ENCODE assay signal across 21 cellular contexts in genomic region chr1:91567583-91567982, GRCh38.
"Had no signal": no experiment of that assay in that cellular context is flagged by ENCODE, and none has a peak within 500 bp of the region (broad histone marks: within the 10 kb centered on the region; RNA-seq: fewer than 3 reads in every experiment).

No MANE protein-coding gene starts in this region.

- H2AFZ ChIP-seq: hepatocyte had no signal

- DNase-seq: cerebellar nuclear complex; colonic mucosa; dermis blood vessel endothelial cell; erythroblast; foreskin fibroblast; head of caudate nucleus; kidney; left colon; left ventricle myocardium superior; naive thymus-derived CD8-positive, alpha-beta T cell; nucleus accumbens; right cardiac atrium; small intestine; stimulated activated CD4-positive, alpha-beta T cell treated with anti-CD3 and anti-CD28 coated beads, Interleukin-12 subunit alpha, Interleukin-12 subunit beta, amount 100 ng/mL, for 4 hours; stimulated activated naive CD4-positive, alpha-beta T cell treated with Interleukin-2 at 50 U/mL for 16 hours had no signal

- H3K27ac ChIP-seq: colonic mucosa, hepatocyte, ovary had no signal

- H3K27me3 Mint-ChIP-seq: naive thymus-derived CD8-positive, alpha-beta T cell; progenitor cell of endocrine pancreas; type B pancreatic cell had no signal

- H3K4me3 ChIP-seq: colonic mucosa, hepatocyte, lung, ovary had no signal

- ATAC-seq: left colon; left ventricle myocardium superior; naive thymus-derived CD8-positive, alpha-beta T cell; right cardiac atrium had no signal

- H3K4me1 ChIP-seq: colonic mucosa had no signal

- H3K4me3 Mint-ChIP-seq: naive thymus-derived CD8-positive, alpha-beta T cell; neural crest cell; type B pancreatic cell had no signal

- H3K9me3 ChIP-seq: colonic mucosa, ovary had no signal

- H3K27me3 ChIP-seq: colonic mucosa, hepatocyte, ovary had no signal

- H3K4me2 ChIP-seq: hepatocyte had no signal

- H3K27ac Mint-ChIP-seq: naive thymus-derived CD8-positive, alpha-beta T cell; progenitor cell of endocrine pancreas; type B pancreatic cell had no signal

- H3K36me3 ChIP-seq: colonic mucosa, ovary had no signal

- H3K36me3 Mint-ChIP-seq: type B pancreatic cell had no signal
